ENCODE assay signal across 8 cellular contexts in genomic region chr7:77327932-77328628, GRCh38.
DNase-seq lines count a peak whose midpoint lies in the region; ATAC-seq and TF ChIP-seq lines count a peak whose summit lies in the region.

No MANE protein-coding gene starts in this region.

- H3K4me1 ChIP-seq in BLaER1 = peaks cover 54% of the 10 kb centered on the region

- DNase-seq in LHCN-M2 (ENCODE audit: low read depth) (peak; percentile 83), memory B cell (ENCODE audit: low spot score in 2 of 2) (no peak), HuH-7.5 (ENCODE audit: low spot score) (no peak), GM10248 (ENCODE audit: extremely low spot score) (no peak), WTC11 (ENCODE audit: low spot score) (no peak)
- DNase-seq in activated effector memory CD4-positive, alpha-beta T cell treated with anti-CD3 and anti-CD28 coated beads, Interleukin-2, amount 50 U/mL, for 16 hours = peak; percentile 67

- no peaks in the 10 kb centered on the region for H4K20me1 ChIP-seq in BLaER1

- no peak overlapping the region for H3K9ac ChIP-seq in BLaER1

- no peak overlapping the region for H3K27ac ChIP-seq in BLaER1

- H3K27me3 Mint-ChIP-seq in memory B cell (no peaks in the 10 kb centered on the region), WTC11 (ENCODE audit: low read depth) (no peaks in the 10 kb centered on the region)

- TF ChIP-seq CTCF in GM10248 (IDR thresholded peaks at IDR 0.05; ENCODE audit: control extremely low read depth, extremely low read depth, low read depth, missing control alignments) (no peak), WTC11 (IDR thresholded peaks at IDR 0.05) (no peak)

- H3K9me3 ChIP-seq in BLaER1 = no peaks in the 10 kb centered on the region

- ATAC-seq in memory B cell (ENCODE audit: low read depth) (no peak), WTC11 (no peak), HG02981 (IDR thresholded peaks at IDR 0.05; ENCODE audit: unreplicated experiment) (no peak)

- H3K4me2 ChIP-seq in BLaER1 = peak overlapping the region; percentile 71

- H3K4me3 Mint-ChIP-seq in memory B cell = no peak overlapping the region
- H3K4me3 Mint-ChIP-seq in WTC11 = no peak overlapping the region

- H3K27me3 ChIP-seq in BLaER1 = no peaks in the 10 kb centered on the region

- CTCF ChIA-PET in GM10248 (lab: Yijun Ruan, JAX) (interaction anchor here (1.1 to 2.6 kb wide), 2 partner anchors 34 to 81 kb away, joined by 3 to 13 read pairs; no protein-coding TSS in a partner anchor), WTC11 (lab: Charles Lee) (interaction anchor here (0.7 to 1.2 kb wide), 3 partner anchors 78 to 323 kb away, joined by 3 to 5 read pairs (median 3); no protein-coding TSS in a partner anchor)

- H3K27ac Mint-ChIP-seq in memory B cell (peak overlapping the region; percentile 59), WTC11 (no peak overlapping the region)

- peaks cover 22% of the 10 kb centered on the region for H3K36me3 Mint-ChIP-seq in memory B cell
- H3K36me3 Mint-ChIP-seq in WTC11 = no peaks in the 10 kb centered on the region

- POLR2A ChIA-PET in GM10248 (lab: Yijun Ruan, JAX) = no interaction called here
- POLR2A ChIA-PET in WTC11 (lab: Charles Lee) = interaction anchor here (0.6 to 1.3 kb wide), 2 partner anchors 39 to 729 kb away, joined by 4 to 6 read pairs; no protein-coding TSS in a partner anchor

- H3K9me3 Mint-ChIP-seq in memory B cell (no peaks in the 10 kb centered on the region), WTC11 (no peaks in the 10 kb centered on the region)

- H3K36me3 ChIP-seq in BLaER1 = no peaks in the 10 kb centered on the region

- no peak overlapping the region for H3K4me3 ChIP-seq in BLaER1

- H3K4me1 Mint-ChIP-seq in memory B cell (peaks cover 32% of the 10 kb centered on the region), WTC11 (peaks cover 11% of the 10 kb centered on the region)

TF ChIP-seq in WTC11, 78 proteins besides CTCF, POLR2A, EP300 and RAD21:
- TF ChIP-seq, protein P1, sequence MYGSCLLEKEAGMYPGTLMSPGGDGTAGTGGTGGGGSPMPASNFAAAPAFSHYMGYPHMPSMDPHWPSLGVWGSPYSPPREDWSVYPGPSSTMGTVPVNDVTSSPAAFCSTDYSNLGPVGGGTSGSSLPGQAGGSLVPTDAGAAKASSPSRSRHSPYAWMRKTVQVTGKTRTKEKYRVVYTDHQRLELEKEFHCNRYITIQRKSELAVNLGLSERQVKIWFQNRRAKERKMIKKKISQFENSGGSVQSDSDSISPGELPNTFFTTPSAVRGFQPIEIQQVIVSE (CRISPR knock-in tag; IDR thresholded peaks at IDR 0.05; ENCODE audit: borderline replicate concordance) = no peak
- no peak for TF ChIP-seq IRF2 (CRISPR knock-in tag; IDR thresholded peaks at IDR 0.05; ENCODE audit: borderline replicate concordance, low read depth)
- no peak for TF ChIP-seq ZNF232 (CRISPR knock-in tag; IDR thresholded peaks at IDR 0.05)
- no peak for TF ChIP-seq FOXP1 (CRISPR knock-in tag; IDR thresholded peaks at IDR 0.05; ENCODE audit: borderline replicate concordance)
- no peak for TF ChIP-seq KAT7 (CRISPR knock-in tag; IDR thresholded peaks at IDR 0.05; ENCODE audit: borderline replicate concordance)
- no peak for TF ChIP-seq ERG (CRISPR knock-in tag; IDR thresholded peaks at IDR 0.05)
- no peak for TF ChIP-seq PRRX2 (CRISPR knock-in tag; IDR thresholded peaks at IDR 0.05)
- TF ChIP-seq ARID4B (CRISPR knock-in tag; IDR thresholded peaks at IDR 0.05; ENCODE audit: borderline replicate concordance) = no peak
- TF ChIP-seq NR3C1 (CRISPR knock-in tag; conservative IDR thresholded peaks at IDR 0.05; ENCODE audit: low read depth) = no peak
- TF ChIP-seq ZNF121 (CRISPR knock-in tag; IDR thresholded peaks at IDR 0.05) = no peak
- TF ChIP-seq, protein P2, sequence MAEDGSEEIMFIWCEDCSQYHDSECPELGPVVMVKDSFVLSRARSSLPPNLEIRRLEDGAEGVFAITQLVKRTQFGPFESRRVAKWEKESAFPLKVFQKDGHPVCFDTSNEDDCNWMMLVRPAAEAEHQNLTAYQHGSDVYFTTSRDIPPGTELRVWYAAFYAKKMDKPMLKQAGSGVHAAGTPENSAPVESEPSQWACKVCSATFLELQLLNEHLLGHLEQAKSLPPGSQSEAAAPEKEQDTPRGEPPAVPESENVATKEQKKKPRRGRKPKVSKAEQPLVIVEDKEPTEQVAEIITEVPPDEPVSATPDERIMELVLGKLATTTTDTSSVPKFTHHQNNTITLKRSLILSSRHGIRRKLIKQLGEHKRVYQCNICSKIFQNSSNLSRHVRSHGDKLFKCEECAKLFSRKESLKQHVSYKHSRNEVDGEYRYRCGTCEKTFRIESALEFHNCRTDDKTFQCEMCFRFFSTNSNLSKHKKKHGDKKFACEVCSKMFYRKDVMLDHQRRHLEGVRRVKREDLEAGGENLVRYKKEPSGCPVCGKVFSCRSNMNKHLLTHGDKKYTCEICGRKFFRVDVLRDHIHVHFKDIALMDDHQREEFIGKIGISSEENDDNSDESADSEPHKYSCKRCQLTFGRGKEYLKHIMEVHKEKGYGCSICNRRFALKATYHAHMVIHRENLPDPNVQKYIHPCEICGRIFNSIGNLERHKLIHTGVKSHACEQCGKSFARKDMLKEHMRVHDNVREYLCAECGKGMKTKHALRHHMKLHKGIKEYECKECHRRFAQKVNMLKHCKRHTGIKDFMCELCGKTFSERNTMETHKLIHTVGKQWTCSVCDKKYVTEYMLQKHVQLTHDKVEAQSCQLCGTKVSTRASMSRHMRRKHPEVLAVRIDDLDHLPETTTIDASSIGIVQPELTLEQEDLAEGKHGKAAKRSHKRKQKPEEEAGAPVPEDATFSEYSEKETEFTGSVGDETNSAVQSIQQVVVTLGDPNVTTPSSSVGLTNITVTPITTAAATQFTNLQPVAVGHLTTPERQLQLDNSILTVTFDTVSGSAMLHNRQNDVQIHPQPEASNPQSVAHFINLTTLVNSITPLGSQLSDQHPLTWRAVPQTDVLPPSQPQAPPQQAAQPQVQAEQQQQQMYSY (CRISPR knock-in tag; IDR thresholded peaks at IDR 0.05) = no peak
- no peak for TF ChIP-seq ZBTB43 (CRISPR knock-in tag; IDR thresholded peaks at IDR 0.05)
- no peak for TF ChIP-seq NR2C2 (CRISPR knock-in tag; IDR thresholded peaks at IDR 0.05)
- TF ChIP-seq ZNF396 (CRISPR knock-in tag; IDR thresholded peaks at IDR 0.05; ENCODE audit: borderline replicate concordance) = no peak
- TF ChIP-seq RORB (CRISPR knock-in tag; IDR thresholded peaks at IDR 0.05) = no peak

Comparison
In these comparisons a context has a peak if more than half of its experiments do, and no peak if none do; other contexts are left out.
1. DNase-seq: peak in LHCN-M2 (single experiment) and activated effector memory CD4-positive, alpha-beta T cell treated with anti-CD3 and anti-CD28 coated beads, Interleukin-2, amount 50 U/mL, for 16 hours (single experiment); none in memory B cell (0 of 2), HuH-7.5 (single experiment), GM10248 (single experiment) and WTC11 (single experiment).